Comparison of ENCODE assay signal across 10 cellular contexts in the genomic region with DNA sequence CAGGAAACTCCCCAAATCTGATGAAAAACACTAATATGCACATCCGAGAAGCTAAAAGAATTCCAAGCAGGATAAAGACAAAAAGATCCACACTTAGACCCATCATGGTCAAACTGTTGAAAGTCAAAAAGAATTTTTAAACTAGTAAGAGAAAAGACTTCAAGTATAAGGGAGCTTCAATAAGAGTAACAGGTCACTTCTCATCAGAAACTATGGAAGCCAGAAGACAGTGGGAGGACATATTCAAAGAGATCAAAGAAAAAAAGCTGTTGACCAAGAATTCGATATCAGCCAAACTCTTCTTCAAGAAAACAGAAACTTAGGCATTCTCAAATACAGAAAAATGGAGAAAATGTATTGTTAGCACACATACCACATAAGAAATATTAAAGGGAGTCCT. TPM values are rescaled to one million over a fixed set of nuclear protein-coding genes. Genes with fewer than 3 reads are reported as not detected.
DNase-seq lines count a peak whose midpoint lies in the region; ATAC-seq and TF ChIP-seq lines count a peak whose summit lies in the region.
"Had no signal": no experiment of that assay in that cellular context is flagged by ENCODE, and none has a peak within 500 bp of the region (broad histone marks: within the 10 kb centered on the region; RNA-seq: fewer than 3 reads in every experiment).

No MANE protein-coding gene starts in this region.

- POLR2A ChIA-PET in IMR-90 (lab: Charles Lee; ENCODE audit: unreplicated experiment) = no interaction called here

- H3K9me1 ChIP-seq in IMR-90 (ENCODE audit: insufficient read depth, low read length) = no peaks in the 10 kb centered on the region

- DNase-seq in DMS153 treated with DMSO at 0.1 percent for 48 hours (lab: John Stamatoyannopoulos, UW; ENCODE audit: unreplicated experiment) (peak; percentile 6), IMR-90 (peak; percentile 16), SKM-1 (lab: John Stamatoyannopoulos, UW; ENCODE audit: unreplicated experiment) (peak; percentile 20), fibroblast of villous mesenchyme (ENCODE audit: low read depth) (peak; percentile 17), heart right ventricle (no peak), GOT3 (lab: John Stamatoyannopoulos, UW) (no peak)
- DNase-seq: activated T-cell treated with anti-CD3 and anti-CD28 coated beads, Interleukin-2, amount 50 U/mL, for 4 hours; Caco-2; NCI-H1694 treated with DMSO at 0.1 percent for 48 hours had no signal

- no peaks in the 10 kb centered on the region for H4K20me1 ChIP-seq in IMR-90 (ENCODE audit: insufficient read depth, low read length)

- no peak overlapping the region for H2BK5ac ChIP-seq in IMR-90 (ENCODE audit: low read depth, low read length, poor library complexity, severe bottlenecking)

- no peak overlapping the region for H3K27ac ChIP-seq in IMR-90 (ENCODE audit: insufficient read depth, low read length)
- no peak overlapping the region for H3K27ac ChIP-seq in heart right ventricle

- TF ChIP-seq POLR2A in IMR-90 (IDR thresholded peaks at IDR 0.05; ENCODE audit: low read depth, low read length) = no peak

- TF ChIP-seq CTCF in IMR-90 (conservative IDR thresholded peaks at IDR 0.05; ENCODE audit: low read depth, low read length) = no peak
- TF ChIP-seq CTCF in fibroblast of villous mesenchyme (IDR thresholded peaks at IDR 0.05; ENCODE audit: insufficient read depth, low read depth, low read length) = no peak
- TF ChIP-seq CTCF in heart right ventricle (IDR thresholded peaks at IDR 0.05) = no peak

- no peak overlapping the region for H2BK120ac ChIP-seq in IMR-90 (ENCODE audit: low read depth, low read length)

- H3K27me3 ChIP-seq in IMR-90 (ENCODE audit: control insufficient read depth, insufficient read depth, low read length) (peaks cover 3% of the 10 kb centered on the region), heart right ventricle (no peaks in the 10 kb centered on the region)

- dilution Hi-C loops in IMR-90 (cut with HindIII; ENCODE audit: low sequenced_read_pairs, unreplicated experiment) = no loop called here

- no peak overlapping the region for H3K14ac ChIP-seq in IMR-90 (replicated peaks; ENCODE audit: low read depth, low read length)

- no peak overlapping the region for H3K4me2 ChIP-seq in IMR-90 (ENCODE audit: low read depth, low read length)

- no peak overlapping the region for H4K8ac ChIP-seq in IMR-90 (ENCODE audit: low read depth in 2 of 2, low read length in 2 of 2)

- no peak overlapping the region for H3K23ac ChIP-seq in IMR-90 (ENCODE audit: low read depth, low read length)

- ATAC-seq in IMR-90 (ENCODE audit: low read depth) (no peak), heart right ventricle (no peak), HG03175 (IDR thresholded peaks at IDR 0.05; ENCODE audit: unreplicated experiment) (no peak)
- ATAC-seq: activated T-cell treated with anti-CD3 and anti-CD28 coated beads, Interleukin-2, amount 50 U/mL, for 4 hours had no signal

- no peak overlapping the region for H3K4ac ChIP-seq in IMR-90 (ENCODE audit: low read depth, low read length)

- H3K4me3 ChIP-seq in IMR-90 (ENCODE audit: insufficient read depth, low read depth, low read length) (no peak overlapping the region), fibroblast of villous mesenchyme (ENCODE audit: low read depth, low read length) (no peak overlapping the region), heart right ventricle (no peak overlapping the region)

- no peak overlapping the region for H2AK9ac ChIP-seq in IMR-90 (replicated peaks; ENCODE audit: low read depth, low read length, poor library complexity)

- no peak overlapping the region for H2BK20ac ChIP-seq in IMR-90 (ENCODE audit: low read depth, low read length)

- H3K4me1 ChIP-seq in IMR-90 (ENCODE audit: control insufficient read depth, insufficient read depth, low read length) = no peaks in the 10 kb centered on the region
- no peaks in the 10 kb centered on the region for H3K4me1 ChIP-seq in heart right ventricle
- H3K4me1 ChIP-seq: Caco-2 had no signal

- H3K9me3 ChIP-seq in IMR-90 (ENCODE audit: control insufficient read depth, insufficient read depth, low read length) = peaks cover 2% of the 10 kb centered on the region; the same call in 1 of the 2 replicates
- H3K9me3 ChIP-seq in heart right ventricle = peaks cover 0 to 27% (median 13%) of the 10 kb centered on the region in 11 donors

- no peak overlapping the region for H3K9ac ChIP-seq in IMR-90 (ENCODE audit: low read depth, low read length)

- no peak overlapping the region for H3K18ac ChIP-seq in IMR-90 (ENCODE audit: low read depth, low read length)

- intact Hi-C loops in IMR-90 (cut with micrococcal nuclease) = no loop called here
- intact Hi-C loops in heart right ventricle (cut with DNase I) = no loop called here

- no peaks in the 10 kb centered on the region for H3K36me3 ChIP-seq in IMR-90 (ENCODE audit: control insufficient read depth, insufficient read depth, low read length)
- H3K36me3 ChIP-seq in heart right ventricle = no peaks in the 10 kb centered on the region

- H2AK5ac ChIP-seq in IMR-90 (ENCODE audit: low read depth, low read length) = no peak overlapping the region

- H3K79me1 ChIP-seq in IMR-90 (ENCODE audit: low read depth in 1 of 2, low read length in 2 of 2) = no peaks in the 10 kb centered on the region

- in situ Hi-C loops in IMR-90 (cut with MboI; ENCODE audit: low sequenced_read_pairs) = no loop called here

- no peak for TF ChIP-seq RAD21 in IMR-90 (IDR thresholded peaks at IDR 0.05; ENCODE audit: low read length)

- H4K91ac ChIP-seq in IMR-90 (ENCODE audit: insufficient read depth, low read depth, low read length) = no peak overlapping the region

- H2AFZ ChIP-seq in IMR-90 (replicated peaks; ENCODE audit: low read length, poor library complexity) = no peak overlapping the region

- H3K56ac ChIP-seq in IMR-90 (ENCODE audit: extremely low read depth, insufficient read depth, low read length) = no peak overlapping the region

- H4K5ac ChIP-seq in IMR-90 (ENCODE audit: low read depth, low read length) = no peak overlapping the region

- CTCF ChIA-PET in IMR-90 (lab: Yijun Ruan, JAX) = no interaction called here

- no CpG with 5 or more reads among the region's 2 CpGs for WGBS in IMR-90 (ENCODE audit: extremely low coverage in 2 of 2, insufficient read length in 1 of 2), 2 experiments
- WGBS in heart right ventricle, 2 donors = 91 to 97% methylated on average over 2 of the region's 2 CpGs

- no peak overlapping the region for H2BK15ac ChIP-seq in IMR-90 (ENCODE audit: low read depth, low read length)

- BruUV-seq in IMR-90 (replicated peaks; lab: Mats Ljungman, UMichigan) = no TSS peak

TF ChIP-seq in IMR-90, 13 proteins besides CTCF, POLR2A, EP300 and RAD21:
- TF ChIP-seq MAZ (IDR thresholded peaks at IDR 0.05; ENCODE audit: borderline replicate concordance, low read depth, low read length) (no peak), CHD1 (IDR thresholded peaks at IDR 0.05; ENCODE audit: low read depth, low read length) (no peak), MXI1 (IDR thresholded peaks at IDR 0.05; ENCODE audit: borderline replicate concordance, low read depth, low read length) (no peak), USF2 (IDR thresholded peaks at IDR 0.05; ENCODE audit: low read depth, low read length) (no peak), ELK1 (IDR thresholded peaks at IDR 0.05; ENCODE audit: borderline replicate concordance, low read depth, low read length) (no peak), NFE2L2 (IDR thresholded peaks at IDR 0.05; ENCODE audit: low read depth, low read length) (no peak), MAFK (IDR thresholded peaks at IDR 0.05; ENCODE audit: low read depth, low read length) (no peak), SMC3 (IDR thresholded peaks at IDR 0.05; ENCODE audit: low read depth, low read length) (no peak), BHLHE40 (IDR thresholded peaks at IDR 0.05; ENCODE audit: low read depth, low read length) (no peak), RCOR1 (IDR thresholded peaks at IDR 0.05; ENCODE audit: insufficient replicate concordance, low read length) (no peak), CEBPB (IDR thresholded peaks at IDR 0.05; ENCODE audit: low read depth, low read length) (no peak), FOS (IDR thresholded peaks at IDR 0.05; ENCODE audit: low read depth, low read length) (no peak), RFX5 (IDR thresholded peaks at IDR 0.05; ENCODE audit: low read depth, low read length) (no peak)

RNA-seq across cellular contexts. Expression of gene ZC3H8, which starts 50.4 kb away (rescaled TPM):
- 0.18 and 1.7 TPM in 2 replicates for total RNA-seq in IMR-90 (2012; rRNA removed)
- 1.6 TPM in 2 replicates for polyA plus RNA-seq in IMR-90 (2012; rRNA removed)
- polyA plus RNA-seq in IMR-90 (2012; cell fraction: cytosol; rRNA removed) = 0.07 and 0.10 TPM in 2 replicates
- 0.30 and 8.6 TPM in 2 replicates for polyA plus RNA-seq in IMR-90 (2012; cell fraction: nucleus; rRNA removed; ENCODE audit: low replicate concordance)
- total RNA-seq in fibroblast of villous mesenchyme = 5.5 and 8.2 TPM in 2 replicates
- total RNA-seq in heart right ventricle = 10 to 100 TPM in 6 of 10 donors, 1 to 10 TPM in 4; 7.0 to 13.3 (median 11.0) TPM
- polyA plus RNA-seq in heart right ventricle = 1 to 10 TPM; 4.2 to 6.9 TPM

Comparison
In these comparisons a context has a peak if more than half of its experiments do, and no peak if none do; other contexts are left out.
1. DNase-seq: peak in DMS153 treated with DMSO at 0.1 percent for 48 hours (single experiment), IMR-90 (single experiment), SKM-1 (single experiment) and fibroblast of villous mesenchyme (single experiment); none in heart right ventricle (0 of 2) and GOT3 (single experiment).